Comparison of ENCODE assay signal across 1 cellular context in the genomic region with DNA sequence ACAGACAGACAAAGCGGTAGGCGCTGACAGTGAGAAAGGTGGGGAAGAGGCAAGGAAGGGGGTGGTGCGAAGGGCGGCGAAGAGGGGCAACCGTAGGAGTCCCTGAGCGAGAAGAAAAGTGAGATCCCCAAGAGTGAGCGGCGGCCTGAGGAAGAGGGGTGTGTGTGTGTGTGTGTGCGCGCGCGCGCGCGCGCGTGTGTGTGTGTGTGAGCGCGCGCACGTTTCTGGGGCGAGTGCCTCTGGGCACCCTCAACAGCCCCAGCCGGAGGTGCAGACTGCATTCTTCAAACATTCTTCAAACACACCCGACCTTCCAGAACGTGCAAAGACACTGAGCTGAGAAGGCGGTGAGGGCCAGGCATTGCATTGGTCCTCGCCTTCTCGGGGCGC.
A peak's percentile ranks its signal among the peaks of the same experiment; 100 is the strongest.
TF ChIP-seq lines count a peak whose summit lies in the region.

No MANE protein-coding gene starts in this region.

TF ChIP-seq in H1, 55 proteins besides CTCF, POLR2A, EP300 and RAD21 (continued from another document):
- TF ChIP-seq SIN3A (conservative IDR thresholded peaks at IDR 0.05 in 1 of 2, IDR thresholded peaks at IDR 0.05 in 1 of 2; ENCODE audit: low read depth in 1 of 2, low read length in 2 of 2) (peak in 1 of 2 experiments; percentile 14; a peak in 1 of 4 replicates), CBX5 (IDR thresholded peaks at IDR 0.05; ENCODE audit: low read depth, low read length) (no peak)
